Comparison of ENCODE assay signal across 8 cellular contexts in genomic region chr1:149812893-149813801, GRCh38. TPM values are rescaled to one million over a fixed set of nuclear protein-coding genes. Genes with fewer than 3 reads are reported as not detected.
DNase-seq lines count a peak whose midpoint lies in the region; ATAC-seq, FAIRE-seq and TF ChIP-seq lines count a peak whose summit lies in the region.
"Not testable (repeated sequence)": the region's sequence is repeated elsewhere in the genome, so short reads cannot be mapped to it uniquely, and the experiment has no call there.

No MANE protein-coding gene starts in this region.

- DNase-seq in NCI-H2029 (lab: John Stamatoyannopoulos, UW): peak; percentile 61
- peak in 40 of 42 donors; percentile 6 to 70 (median 45) for DNase-seq in head of caudate nucleus
- DNase-seq in neural progenitor cell (ENCODE audit: low spot score): peak; percentile 32
- DNase-seq in stromal cell of bone marrow (ENCODE audit: low read depth): peak; percentile 29

- H3K9me3 ChIP-seq in SU-DHL-6 (ENCODE audit: insufficient read depth, low read length); neural progenitor cell (ENCODE audit: low read depth): not testable (repeated sequence)

- H3K27ac ChIP-seq in SU-DHL-6 (ENCODE audit: low read depth, low read length): peak overlapping the region; percentile 91
- H3K27ac ChIP-seq in neural progenitor cell: not testable (repeated sequence)

- H3K36me3 Mint-ChIP-seq in activated naive CD8-positive, alpha-beta T cell; neural progenitor cell: not testable (repeated sequence)

- not testable (repeated sequence) for TF ChIP-seq CTCF in SU-DHL-6 (IDR thresholded peaks at IDR 0.05; ENCODE audit: insufficient read depth, low read length, poor library complexity, severe bottlenecking); neural progenitor cell (IDR thresholded peaks at IDR 0.05)

- H3K9me2 ChIP-seq in SU-DHL-6 (replicated peaks; ENCODE audit: insufficient read depth, low read length): not testable (repeated sequence)

- H3K36me3 ChIP-seq in SU-DHL-6 (ENCODE audit: low read length); neural progenitor cell: not testable (repeated sequence)

- H3K27me3 ChIP-seq in SU-DHL-6 (ENCODE audit: low read length); neural progenitor cell: not testable (repeated sequence)

- peaks cover 18% of the 10 kb centered on the region for H3K4me1 Mint-ChIP-seq in activated naive CD8-positive, alpha-beta T cell (ENCODE audit: low read depth)
- H3K4me1 Mint-ChIP-seq in neural progenitor cell: not testable (repeated sequence)

- not testable (repeated sequence) for H4K20me1 ChIP-seq in SU-DHL-6 (ENCODE audit: low read depth, low read length); neural progenitor cell (ENCODE audit: low read depth)

- not testable (repeated sequence) for H3K79me2 ChIP-seq in SU-DHL-6 (ENCODE audit: insufficient read depth, low read length); neural progenitor cell (ENCODE audit: low read depth)

- H3K4me2 ChIP-seq in SU-DHL-6 (ENCODE audit: low read depth, low read length, poor library complexity, severe bottlenecking): peak overlapping the region; percentile 51
- H3K4me2 ChIP-seq in neural progenitor cell: peak overlapping the region; percentile 69

- H3F3A ChIP-seq in SU-DHL-6 (ENCODE audit: insufficient read depth): peaks cover 16% of the 10 kb centered on the region
- peaks cover 22% of the 10 kb centered on the region for H3F3A ChIP-seq in neural progenitor cell (ENCODE audit: low read depth)

- not testable (repeated sequence) for H3K27me3 Mint-ChIP-seq in activated naive CD8-positive, alpha-beta T cell; neural progenitor cell (ENCODE audit: insufficient read depth, low read depth)

- peak; percentile 26 for ATAC-seq in HG02840 (IDR thresholded peaks at IDR 0.05; ENCODE audit: low FRiP score, unreplicated experiment)

- H3K9me3 Mint-ChIP-seq in activated naive CD8-positive, alpha-beta T cell (ENCODE audit: low read depth); neural progenitor cell: not testable (repeated sequence)

- H3K9ac ChIP-seq in SU-DHL-6 (ENCODE audit: low read length): peak overlapping the region; percentile 71
- not testable (repeated sequence) for H3K9ac ChIP-seq in neural progenitor cell

- H3K4me3 ChIP-seq in SU-DHL-6 (ENCODE audit: insufficient read depth, low read length, poor library complexity, severe bottlenecking) (peak overlapping the region; percentile 43), neural progenitor cell (peak overlapping the region; percentile 76)

- not testable (repeated sequence) for H2AFZ ChIP-seq in SU-DHL-6 (ENCODE audit: low read depth, low read length, severe bottlenecking); neural progenitor cell (replicated peaks)

- intact Hi-C loops in head of caudate nucleus (cut with DNase I): not testable (repeated sequence)

- FAIRE-seq in G401.6 (lab: Jason Lieb, UNC): peak; percentile 17

- H3K27ac Mint-ChIP-seq in activated naive CD8-positive, alpha-beta T cell: peak overlapping the region; percentile 97
- H3K27ac Mint-ChIP-seq in neural progenitor cell: not testable (repeated sequence)

- not testable (repeated sequence) for H3K4me1 ChIP-seq in neural progenitor cell

- peak overlapping the region; percentile 94 for H3K4me3 Mint-ChIP-seq in activated naive CD8-positive, alpha-beta T cell
- peak overlapping the region; percentile 94 for H3K4me3 Mint-ChIP-seq in neural progenitor cell

RNA-seq across cellular contexts. Expression of gene FCGR1A, which starts 30.7 kb away (rescaled TPM):
- total RNA-seq in neural progenitor cell (ENCODE audit: low replicate concordance): not detected in 2 replicates
